13 cellular contexts compared by ENCODE assay signal in the genomic region with DNA sequence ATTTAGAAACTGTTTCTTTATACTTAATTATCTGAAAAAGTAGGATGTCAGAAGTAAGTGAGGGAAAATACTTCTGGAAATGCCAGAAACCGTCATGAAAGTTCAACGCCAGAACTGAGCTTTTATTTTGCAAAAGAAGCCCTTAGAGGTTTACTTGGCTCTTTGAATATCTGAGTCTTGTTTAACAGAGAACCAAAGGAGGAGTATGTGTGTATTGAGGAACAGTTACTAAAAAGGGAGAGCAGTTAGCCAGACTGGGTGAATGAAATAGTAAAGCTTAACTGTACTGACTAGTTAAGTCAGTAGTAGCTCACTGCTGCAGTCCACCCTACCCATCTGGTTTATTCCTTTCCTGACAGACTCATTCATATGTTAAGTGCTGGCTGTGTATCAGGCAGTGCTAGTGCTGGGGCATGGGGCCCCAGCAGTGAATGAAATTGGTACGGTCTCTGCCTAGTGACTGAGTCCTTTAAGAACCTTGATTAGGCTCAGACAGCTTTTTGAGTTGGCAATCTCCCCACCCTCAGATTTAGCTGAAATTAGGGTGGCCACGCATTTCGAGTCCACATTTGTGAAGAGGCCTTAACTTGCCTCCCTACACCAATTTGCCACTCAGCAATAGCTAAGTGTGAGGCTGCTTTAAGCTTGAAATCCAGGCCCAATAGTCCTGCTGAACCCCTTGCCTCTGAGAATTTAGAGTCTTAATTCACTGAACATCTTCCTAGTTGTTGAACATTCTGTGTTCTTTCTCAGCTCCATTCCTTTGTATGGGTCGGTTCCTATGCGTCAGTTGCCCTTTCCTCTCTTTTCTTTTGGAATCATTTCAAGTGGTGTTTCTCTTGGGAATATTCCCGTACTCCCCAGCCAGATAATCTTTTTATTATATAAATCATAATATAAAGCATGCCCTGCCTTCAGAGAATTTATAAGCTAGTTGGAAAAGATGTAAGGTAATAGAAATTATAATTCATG. TPM values are rescaled to one million over a fixed set of nuclear protein-coding genes. Genes with fewer than 3 reads are reported as not detected.
DNase-seq lines count a peak whose midpoint lies in the region; ATAC-seq, FAIRE-seq and TF ChIP-seq lines count a peak whose summit lies in the region.
"Had no signal": no experiment of that assay in that cellular context is flagged by ENCODE, and none has a peak within 500 bp of the region (broad histone marks: within the 10 kb centered on the region; RNA-seq: fewer than 3 reads in every experiment).

No MANE protein-coding gene starts in this region.

- no peak overlapping the region for H3K4me3 ChIP-seq in CD4-positive, alpha-beta memory T cell (ENCODE audit: low read length in 2 of 2)
- H3K4me3 ChIP-seq in fibroblast of the aortic adventitia (ENCODE audit: low read depth, low read length) (no peak overlapping the region), small intestine (ENCODE audit: low read depth in 1 of 2, low read length in 2 of 2) (no peak overlapping the region)
- H3K4me3 ChIP-seq: PC-9 had no signal

- intact Hi-C loops in CD4-positive, alpha-beta memory T cell (cut with micrococcal nuclease) = no loop called here

- CTCF ChIA-PET in CD4-positive, alpha-beta memory T cell (lab: Charles Lee; ENCODE audit: partially characterized antibody) = interaction anchor here (0.6 to 0.8 kb wide), 2 partner anchors 72 to 360 kb away, joined by 3 to 4 read pairs; no protein-coding TSS in a partner anchor
- CTCF ChIA-PET in WTC11 (lab: Charles Lee) = interaction anchor here (0.9 to 2.4 kb wide), 7 partner anchors 10 to 359 kb away, joined by 3 to 16 read pairs (median 5); no protein-coding TSS in a partner anchor

- H3K27me3 ChIP-seq in CD4-positive, alpha-beta memory T cell (ENCODE audit: insufficient read depth, low read length) = no peaks in the 10 kb centered on the region
- no peaks in the 10 kb centered on the region for H3K27me3 ChIP-seq in small intestine (ENCODE audit: control insufficient read depth in 2 of 2, insufficient read depth in 2 of 2, low read length in 2 of 2)
- H3K27me3 ChIP-seq: neutrophil had no signal

- WGBS in small intestine, 3 donors = 62 to 77% (median 74%) methylated on average over 8 of the region's 8 CpGs

- no peaks in the 10 kb centered on the region for H3K27me3 Mint-ChIP-seq in CD4-positive, alpha-beta memory T cell
- no peaks in the 10 kb centered on the region for H3K27me3 Mint-ChIP-seq in WTC11 (ENCODE audit: low read depth)
- H3K27me3 Mint-ChIP-seq in mesothelial cell of epicardium (ENCODE audit: low read depth) = no peaks in the 10 kb centered on the region

- H3K9me3 Mint-ChIP-seq in CD4-positive, alpha-beta memory T cell = no peaks in the 10 kb centered on the region
- H3K9me3 Mint-ChIP-seq in WTC11 (no peaks in the 10 kb centered on the region), mesothelial cell of epicardium (no peaks in the 10 kb centered on the region)

- POLR2A ChIA-PET in CD4-positive, alpha-beta memory T cell (lab: Charles Lee; ENCODE audit: partially characterized antibody) = no interaction called here
- POLR2A ChIA-PET in WTC11 (lab: Charles Lee) = interaction anchor here (1.0 to 1.2 kb wide), 2 partner anchors 14 to 20 kb away, joined by 3 to 4 read pairs; a partner anchor contains a TSS

- H3K36me3 Mint-ChIP-seq in CD4-positive, alpha-beta memory T cell = peaks cover 3 to 24% of the 10 kb centered on the region in 2 donors
- H3K36me3 Mint-ChIP-seq in WTC11 (peaks cover 3% of the 10 kb centered on the region; the same call in 1 of the 2 replicates), mesothelial cell of epicardium (peaks cover 5% of the 10 kb centered on the region)

- H3K9me3 ChIP-seq in CD4-positive, alpha-beta memory T cell (ENCODE audit: control insufficient read depth in 1 of 2, low read length in 2 of 2) = no peaks in the 10 kb centered on the region
- no peaks in the 10 kb centered on the region for H3K9me3 ChIP-seq in small intestine (ENCODE audit: control insufficient read depth, low read depth)
- H3K9me3 ChIP-seq: neutrophil had no signal

- peak overlapping the region in 2 of 8 donors; percentile 6 to 57 for H3K4me3 Mint-ChIP-seq in CD4-positive, alpha-beta memory T cell
- H3K4me3 Mint-ChIP-seq in WTC11 = peak overlapping the region; percentile 66
- H3K4me3 Mint-ChIP-seq in mesothelial cell of epicardium = no peak overlapping the region

- H3K36me3 ChIP-seq in CD4-positive, alpha-beta memory T cell (ENCODE audit: insufficient read depth, low read length) = no peaks in the 10 kb centered on the region
- H3K36me3 ChIP-seq in small intestine (ENCODE audit: control insufficient read depth in 2 of 2, insufficient read depth in 2 of 2, low read length in 2 of 2) = no peaks in the 10 kb centered on the region
- H3K36me3 ChIP-seq: neutrophil had no signal

- TF ChIP-seq CTCF in WTC11 (IDR thresholded peaks at IDR 0.05) (no peak), fibroblast of the aortic adventitia (IDR thresholded peaks at IDR 0.05; ENCODE audit: insufficient read depth, low read length) (no peak), mesothelial cell of epicardium (IDR thresholded peaks at IDR 0.05; ENCODE audit: unreplicated experiment) (no peak)

- H3K4me1 Mint-ChIP-seq in CD4-positive, alpha-beta memory T cell = peaks cover 39 to 83% (median 56%) of the 10 kb centered on the region in 4 donors
- H3K4me1 Mint-ChIP-seq in WTC11 (peaks cover 77% of the 10 kb centered on the region), mesothelial cell of epicardium (peaks cover 18% of the 10 kb centered on the region)

- FAIRE-seq in small intestine (lab: Jason Lieb, UNC) = no peak

- peak overlapping the region in 4 of 7 donors; percentile 4 to 43 (median 16) for H3K27ac Mint-ChIP-seq in CD4-positive, alpha-beta memory T cell
- peak overlapping the region; percentile 99 for H3K27ac Mint-ChIP-seq in WTC11
- peak overlapping the region; percentile 34 for H3K27ac Mint-ChIP-seq in mesothelial cell of epicardium

- no peaks in the 10 kb centered on the region for H3K4me1 ChIP-seq in CD4-positive, alpha-beta memory T cell (ENCODE audit: insufficient read depth, low read length)
- peaks cover 0 to 3% of the 10 kb centered on the region in 2 donors for H3K4me1 ChIP-seq in small intestine (ENCODE audit: control insufficient read depth in 2 of 2, insufficient read depth in 1 of 2, low read depth in 1 of 2, low read length in 1 of 2)

- ATAC-seq in WTC11 = peak; percentile 98

- DNase-seq in CD4-positive, alpha-beta memory T cell = no peak
- peak; percentile 38 for DNase-seq in WTC11 (ENCODE audit: low spot score)
- DNase-seq in fibroblast of the aortic adventitia (ENCODE audit: low read depth) = peak; percentile 68
- DNase-seq in mesothelial cell of epicardium (ENCODE audit: low spot score in 2 of 2, unreplicated experiment in 2 of 2) = no peak
- DNase-seq in T-helper 1 cell = no peak
- DNase-seq in pons (ENCODE audit: low spot score) = no peak
- DNase-seq in small intestine = no peak
- no peak for DNase-seq in DMS53 treated with DMSO at 0.1 percent for 48 hours (lab: John Stamatoyannopoulos, UW; ENCODE audit: unreplicated experiment)
- DNase-seq: activated CD4-positive, alpha-beta T cell treated with anti-CD3 and anti-CD28 coated beads, Interleukin-2, amount 50 U/mL, for 1 hour; caudate nucleus; PC-9; T-helper 2 cell had no signal

- no peak overlapping the region for H3K27ac ChIP-seq in CD4-positive, alpha-beta memory T cell (ENCODE audit: low read depth, low read length)
- no peak overlapping the region for H3K27ac ChIP-seq in small intestine (ENCODE audit: low read depth in 1 of 2, low read length in 1 of 2)
- H3K27ac ChIP-seq: neutrophil, PC-9 had no signal

TF ChIP-seq in WTC11, 78 proteins besides CTCF, POLR2A, EP300 and RAD21:
- TF ChIP-seq ZNF396 (CRISPR knock-in tag; IDR thresholded peaks at IDR 0.05; ENCODE audit: borderline replicate concordance) (0 out of 2 replicates have a peak, but pooled peaks have one; percentile 34), FOXK1 (CRISPR knock-in tag; IDR thresholded peaks at IDR 0.05) (peak; percentile 18; the same call in 1 of the 2 replicates)
- TF ChIP-seq, protein P1, sequence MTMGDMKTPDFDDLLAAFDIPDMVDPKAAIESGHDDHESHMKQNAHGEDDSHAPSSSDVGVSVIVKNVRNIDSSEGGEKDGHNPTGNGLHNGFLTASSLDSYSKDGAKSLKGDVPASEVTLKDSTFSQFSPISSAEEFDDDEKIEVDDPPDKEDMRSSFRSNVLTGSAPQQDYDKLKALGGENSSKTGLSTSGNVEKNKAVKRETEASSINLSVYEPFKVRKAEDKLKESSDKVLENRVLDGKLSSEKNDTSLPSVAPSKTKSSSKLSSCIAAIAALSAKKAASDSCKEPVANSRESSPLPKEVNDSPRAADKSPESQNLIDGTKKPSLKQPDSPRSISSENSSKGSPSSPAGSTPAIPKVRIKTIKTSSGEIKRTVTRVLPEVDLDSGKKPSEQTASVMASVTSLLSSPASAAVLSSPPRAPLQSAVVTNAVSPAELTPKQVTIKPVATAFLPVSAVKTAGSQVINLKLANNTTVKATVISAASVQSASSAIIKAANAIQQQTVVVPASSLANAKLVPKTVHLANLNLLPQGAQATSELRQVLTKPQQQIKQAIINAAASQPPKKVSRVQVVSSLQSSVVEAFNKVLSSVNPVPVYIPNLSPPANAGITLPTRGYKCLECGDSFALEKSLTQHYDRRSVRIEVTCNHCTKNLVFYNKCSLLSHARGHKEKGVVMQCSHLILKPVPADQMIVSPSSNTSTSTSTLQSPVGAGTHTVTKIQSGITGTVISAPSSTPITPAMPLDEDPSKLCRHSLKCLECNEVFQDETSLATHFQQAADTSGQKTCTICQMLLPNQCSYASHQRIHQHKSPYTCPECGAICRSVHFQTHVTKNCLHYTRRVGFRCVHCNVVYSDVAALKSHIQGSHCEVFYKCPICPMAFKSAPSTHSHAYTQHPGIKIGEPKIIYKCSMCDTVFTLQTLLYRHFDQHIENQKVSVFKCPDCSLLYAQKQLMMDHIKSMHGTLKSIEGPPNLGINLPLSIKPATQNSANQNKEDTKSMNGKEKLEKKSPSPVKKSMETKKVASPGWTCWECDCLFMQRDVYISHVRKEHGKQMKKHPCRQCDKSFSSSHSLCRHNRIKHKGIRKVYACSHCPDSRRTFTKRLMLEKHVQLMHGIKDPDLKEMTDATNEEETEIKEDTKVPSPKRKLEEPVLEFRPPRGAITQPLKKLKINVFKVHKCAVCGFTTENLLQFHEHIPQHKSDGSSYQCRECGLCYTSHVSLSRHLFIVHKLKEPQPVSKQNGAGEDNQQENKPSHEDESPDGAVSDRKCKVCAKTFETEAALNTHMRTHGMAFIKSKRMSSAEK (CRISPR knock-in tag; IDR thresholded peaks at IDR 0.05; ENCODE audit: borderline replicate concordance) = no peak

RNA-seq across cellular contexts. Expression of a gene that starts 20.2 kb away (rescaled TPM):
- total RNA-seq in CD4-positive, alpha-beta memory T cell = 10 to 100 TPM; 78.0 to 90.1 TPM
- 10 to 100 TPM in 1 of 2 donors, 1 to 10 TPM in 1; 5.7 to 30.8 TPM for polyA plus RNA-seq in CD4-positive, alpha-beta memory T cell
- total RNA-seq in WTC11 (2021) = 59.2 to 69.8 TPM (median 64.7 TPM) in 3 replicates
- 20.9 and 25.0 TPM in 2 replicates for total RNA-seq in fibroblast of the aortic adventitia (ENCODE audit: low replicate concordance)
- total RNA-seq in mesothelial cell of epicardium = 53.6 to 62.6 TPM (median 59.8 TPM) in 3 replicates
- polyA plus RNA-seq in small intestine = 10 to 100 TPM; 12.4 to 22.6 (median 13.9) TPM

Comparison
In these comparisons a context has a peak if more than half of its experiments do, and no peak if none do; other contexts are left out.
1. DNase-seq: peak in WTC11 (single experiment) and fibroblast of the aortic adventitia (single experiment); none in CD4-positive, alpha-beta memory T cell (0 of 5), mesothelial cell of epicardium (0 of 2), T-helper 1 cell (0 of 5), pons (single experiment), small intestine (single experiment) and DMS53 treated with DMSO at 0.1 percent for 48 hours (single experiment).
2. H3K27ac Mint-ChIP-seq: peak in every context shown above with its lines; median percentile 99 in WTC11; 34 in mesothelial cell of epicardium; 16 in CD4-positive, alpha-beta memory T cell.